30 cellular contexts compared by ENCODE assay signal in the genomic region with DNA sequence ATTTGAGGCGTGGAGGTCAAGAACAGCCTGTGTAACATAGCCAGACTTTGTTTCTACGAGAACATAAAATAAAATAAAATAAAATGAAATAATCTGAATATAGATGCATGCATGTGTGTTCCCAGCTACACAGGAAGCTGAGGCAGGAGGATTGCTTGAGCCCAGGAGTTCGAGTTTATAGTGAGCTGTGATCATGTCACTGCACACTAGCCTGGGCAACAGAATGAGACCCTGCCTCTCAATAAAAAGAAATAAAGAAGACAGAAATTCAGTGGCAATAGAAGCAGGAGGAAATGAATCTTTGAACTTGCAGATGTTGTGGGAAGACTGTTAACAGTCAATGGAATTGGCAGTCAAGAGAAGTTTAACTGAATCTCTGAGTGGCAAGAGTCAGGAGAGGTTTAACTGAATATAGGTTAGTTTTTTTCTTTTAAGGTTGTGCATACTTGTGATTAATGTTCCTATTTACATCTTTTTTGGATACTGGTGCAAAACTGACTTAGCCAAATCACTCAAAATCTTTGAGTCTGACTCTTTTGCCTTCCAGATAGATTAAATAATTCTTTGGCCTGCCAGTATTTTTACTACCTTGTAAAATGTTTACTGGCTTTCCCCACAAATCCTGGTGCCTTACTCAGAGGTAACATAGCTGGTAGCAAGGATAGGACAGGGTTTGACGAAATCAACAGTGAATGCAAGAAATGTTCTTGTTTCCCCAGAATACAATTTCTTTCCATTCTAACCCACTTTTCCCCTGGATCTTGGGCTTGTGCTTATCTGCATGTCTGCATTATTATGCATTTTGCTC.
"Had no signal": no experiment of that assay in that cellular context is flagged by ENCODE, and none has a peak within 500 bp of the region (broad histone marks: within the 10 kb centered on the region; RNA-seq: fewer than 3 reads in every experiment).

No MANE protein-coding gene starts in this region.

- DNase-seq: activated CD4-positive, alpha-beta memory T cell treated with anti-CD3 and anti-CD28 coated beads, Interleukin-2, amount 10 ng/mL, durations not matched to agents 7 days and 5 days; activated CD4-positive, alpha-beta T cell treated with anti-CD3 and anti-CD28 coated beads for 1 hour; activated CD4-positive, alpha-beta T cell treated with anti-CD3 and anti-CD28 coated beads for 48 hours; activated CD4-positive, CD25-positive, alpha-beta regulatory T cell; activated CD8-positive, alpha-beta memory T cell treated with anti-CD3 and anti-CD28 coated beads for 24 hours; activated CD8-positive, alpha-beta memory T cell treated with anti-CD3 and anti-CD28 coated beads, Interleukin-2, amount 10 ng/mL, durations not matched to agents 7 days and 5 days; activated CD8-positive, alpha-beta memory T cell treated with anti-CD3 and anti-CD28 coated beads, Interleukin-2, amount 50 U/mL, for 48 hours; activated effector memory CD4-positive, alpha-beta T cell treated with Interleukin-2 at 50 U/mL for 16 hours; activated naive CD4-positive, alpha-beta T cell treated with anti-CD3 and anti-CD28 coated beads, Interleukin-2, amount 10 ng/mL, durations not matched to agents 7 days and 5 days; activated naive CD8-positive, alpha-beta T cell treated with anti-CD3 and anti-CD28 coated beads, Interleukin-2, amount 50 U/mL, for 24 hours; activated T-cell treated with anti-CD3 and anti-CD28 coated beads, Interleukin-2, amount 50 U/mL, for 48 hours; anterior cingulate cortex; caudate nucleus; cerebellar nuclear complex; Karpas-422; MM.1S; NCI-H1092 treated with DMSO at 0.1 percent for 48 hours; NCI-H1417; NCI-H187 treated with DMSO at 0.1 percent for 48 hours; NCI-H2081; NCI-H2171 treated with DMSO at 0.1 percent for 48 hours; NCI-H2227 treated with DMSO at 0.1 percent for 48 hours; NCI-H446; NCI-H524; NCI-H69; NCI-H82; NK-92 treated with Interleukin-12 subunit alpha and Interleukin-12 subunit beta, amount 100 ng/mL, for 24 hours; Right ventricle myocardium superior; SW 1271; WERI-Rb-1 had no signal

- H3K36me3 ChIP-seq: WERI-Rb-1 had no signal

- ATAC-seq: activated CD8-positive, alpha-beta memory T cell treated with anti-CD3 and anti-CD28 coated beads, Interleukin-2, amount 10 ng/mL, durations not matched to agents 7 days and 5 days; activated naive CD8-positive, alpha-beta T cell treated with anti-CD3 and anti-CD28 coated beads, Interleukin-2, amount 50 U/mL, for 24 hours had no signal
